8 cellular contexts compared by ENCODE assay signal in the genomic region with DNA sequence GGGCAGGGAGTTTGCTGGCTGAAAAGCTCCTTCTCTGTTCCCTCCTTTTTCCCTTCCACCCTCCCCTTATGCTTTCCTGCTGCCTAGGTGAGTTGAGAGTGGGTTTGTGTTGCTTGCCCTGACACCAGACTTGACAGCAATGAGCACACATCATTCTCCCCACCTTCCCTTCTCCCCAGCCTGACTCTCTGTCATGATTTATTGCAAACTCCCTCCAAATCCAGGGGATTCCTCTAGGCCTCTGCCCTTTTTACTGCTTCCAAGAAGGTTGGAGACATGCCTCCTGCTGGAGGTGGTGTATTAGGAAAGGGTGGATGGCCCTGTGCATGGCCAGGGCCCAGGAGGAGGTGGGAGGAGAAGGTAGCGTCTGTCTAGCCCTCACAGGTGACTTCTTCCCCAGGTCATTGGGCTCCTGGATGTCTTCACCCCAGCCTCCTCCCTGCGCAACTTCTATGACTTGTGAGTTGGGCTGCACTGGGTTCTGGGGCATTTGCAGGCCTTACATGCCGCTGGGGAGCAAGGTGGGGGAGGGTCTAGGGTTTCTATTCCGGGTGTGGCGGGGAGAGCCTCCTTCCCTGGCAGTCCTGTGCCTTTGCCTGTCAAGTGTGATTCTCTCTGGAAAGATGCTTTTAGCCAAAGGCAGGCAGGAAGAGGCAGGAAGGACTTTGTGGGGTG. TPM values are rescaled to one million over a fixed set of nuclear protein-coding genes. Genes with fewer than 3 reads are reported as not detected.
DNase-seq lines count a peak whose midpoint lies in the region; FAIRE-seq and TF ChIP-seq lines count a peak whose summit lies in the region.
"Had no signal": no experiment of that assay in that cellular context is flagged by ENCODE, and none has a peak within 500 bp of the region (broad histone marks: within the 10 kb centered on the region; RNA-seq: fewer than 3 reads in every experiment).

No MANE protein-coding gene starts in this region.

- H4K91ac ChIP-seq in H1 (replicated peaks; ENCODE audit: insufficient read length, low read length), result no peak overlapping the region

- H3K14ac ChIP-seq in H1 (ENCODE audit: insufficient read length), result no peak overlapping the region

- peak overlapping the region; percentile 93 for H3K4me2 ChIP-seq in DOHH2 (ENCODE audit: low read length)
- peak overlapping the region; percentile 86 to 89; a peak in 2 of 4 replicates for H3K4me2 ChIP-seq in H1 (ENCODE audit: insufficient read depth in 1 of 2, low read depth in 2 of 2, low read length in 2 of 2)
- peak overlapping the region; percentile 89 for H3K4me2 ChIP-seq in osteoblast (ENCODE audit: insufficient read depth, low read length)

- no peak for DNase-seq in Peyer's patch
- DNase-seq in H1 (ENCODE audit: low read depth in 1 of 2, low spot score in 2 of 2), result no peak
- no peak for DNase-seq in osteoblast (ENCODE audit: insufficient read length, low spot score, missing footprints)
- DNase-seq in ureter (ENCODE audit: low spot score), result no peak
- DNase-seq in nucleus accumbens (lab: John Stamatoyannopoulos, UW), result no peak
- DNase-seq in NCI-H2107 (lab: John Stamatoyannopoulos, UW), result no peak
- DNase-seq: NCI-H446 treated with DMSO at 0.1 percent for 48 hours had no signal

- TF ChIP-seq CTCF in DOHH2 (IDR thresholded peaks at IDR 0.05; ENCODE audit: low read depth, low read length, poor library complexity, severe bottlenecking) (no peak), Peyer's patch (IDR thresholded peaks at IDR 0.05) (no peak), H1 (IDR thresholded peaks at IDR 0.05; ENCODE audit: control extremely low read depth in 1 of 3, insufficient read depth in 1 of 3, low read depth in 1 of 3, low read length in 3 of 3) (no peak), osteoblast (IDR thresholded peaks at IDR 0.05; ENCODE audit: extremely low read depth, low read depth, low read length) (no peak)

- H3K9me2 ChIP-seq in DOHH2 (replicated peaks; ENCODE audit: control insufficient read depth, low read length), result no peaks in the 10 kb centered on the region

- FAIRE-seq in H1 (lab: Jason Lieb, UNC), result no peak

- no peak overlapping the region for H3K4ac ChIP-seq in H1 (replicated peaks; ENCODE audit: insufficient read length, low read depth, low read length)

- H3K56ac ChIP-seq in H1 (replicated peaks; ENCODE audit: insufficient read length, low read depth, low read length), result no peak overlapping the region

- no peak overlapping the region for H4K5ac ChIP-seq in H1 (ENCODE audit: insufficient read length, low read depth, low read length)

- TF ChIP-seq EP300 in H1 (IDR thresholded peaks at IDR 0.05; ENCODE audit: borderline replicate concordance in 1 of 2, low read depth in 2 of 2, low read length in 2 of 2), result no peak

- H3K27me3 ChIP-seq in DOHH2 (ENCODE audit: control insufficient read depth, low read length), result no peaks in the 10 kb centered on the region
- H3K27me3 ChIP-seq in Peyer's patch, result no peaks in the 10 kb centered on the region
- peaks cover 0 to 10% (median 3%) of the 10 kb centered on the region in 4 experiments; a peak in 4 of 7 replicates for H3K27me3 ChIP-seq in H1 (replicated peaks in 1 of 4; ENCODE audit: control insufficient read depth in 3 of 4, extremely low read depth in 1 of 4, insufficient read depth in 3 of 4, low read length in 3 of 4)
- H3K27me3 ChIP-seq in osteoblast (ENCODE audit: insufficient read depth, low read length), result no peaks in the 10 kb centered on the region

- peaks cover 9% of the 10 kb centered on the region; the same call in 1 of the 2 replicates for H3K23me2 ChIP-seq in H1 (ENCODE audit: low read depth, low read length)

- no peak for TF ChIP-seq RAD21 in H1 (IDR thresholded peaks at IDR 0.05 in 1 of 2, conservative IDR thresholded peaks at IDR 0.05 in 1 of 2; ENCODE audit: low read depth in 2 of 2, low read length in 2 of 2)

- TF ChIP-seq POLR2A in Peyer's patch (IDR thresholded peaks at IDR 0.05), result no peak
- TF ChIP-seq POLR2A in H1 (IDR thresholded peaks at IDR 0.05; ENCODE audit: control extremely low read depth in 1 of 2, low read depth in 2 of 2, low read length in 2 of 2), result no peak

- H3K36me3 ChIP-seq in DOHH2 (ENCODE audit: control insufficient read depth, low read length), result peaks cover 18% of the 10 kb centered on the region
- H3K36me3 ChIP-seq in Peyer's patch, result peaks cover 0 to 49% (median 0%) of the 10 kb centered on the region in 3 donors
- no peaks in the 10 kb centered on the region for H3K36me3 ChIP-seq in H1 (ENCODE audit: control insufficient read depth in 2 of 4, insufficient read depth in 4 of 4, low read length in 3 of 4)
- no peaks in the 10 kb centered on the region for H3K36me3 ChIP-seq in osteoblast (ENCODE audit: insufficient read depth, low read length)

- H3K23ac ChIP-seq in H1 (ENCODE audit: insufficient read length), result no peak overlapping the region

- H3K4me1 ChIP-seq in DOHH2 (ENCODE audit: control insufficient read depth, low read length) (peaks cover 55% of the 10 kb centered on the region), Peyer's patch (peaks cover 0 to 15% (median 7%) of the 10 kb centered on the region in 4 donors), H1 (replicated peaks in 1 of 4; ENCODE audit: control insufficient read depth in 3 of 4, insufficient read depth in 4 of 4, low read length in 3 of 4) (peaks cover 7 to 18% (median 15%) of the 10 kb centered on the region in 4 experiments), osteoblast (ENCODE audit: insufficient read depth, low read length) (peaks cover 31% of the 10 kb centered on the region)

- CTCF ChIA-PET in H1 (lab: Charles Lee; ENCODE audit: partially characterized antibody), result interaction anchor here (0.5 to 1.7 kb wide), 8 partner anchors 8 to 332 kb away, joined by 3 to 7 read pairs (median 4); no protein-coding TSS in a partner anchor

- POLR2A ChIA-PET in H1 (lab: Charles Lee; ENCODE audit: partially characterized antibody), result interaction anchor here (0.8 to 2.0 kb wide), 7 partner anchors 8 to 65 kb away, joined by 3 to 6 read pairs (median 5); no protein-coding TSS in a partner anchor

- H3K18ac ChIP-seq in H1 (ENCODE audit: extremely low read depth, low read length), result no peak overlapping the region

- H4K20me1 ChIP-seq in DOHH2 (ENCODE audit: control insufficient read depth, insufficient read depth, low read depth, low read length) (no peaks in the 10 kb centered on the region), H1 (replicated peaks in 1 of 2; ENCODE audit: control insufficient read depth in 1 of 2, insufficient read depth in 2 of 2, low read length in 2 of 2) (no peaks in the 10 kb centered on the region), osteoblast (ENCODE audit: insufficient read depth, low read length) (no peaks in the 10 kb centered on the region)

- H3K79me2 ChIP-seq in DOHH2 (ENCODE audit: control insufficient read depth, low read length) (peaks cover 6% of the 10 kb centered on the region; the same call in 1 of the 2 replicates), H1 (ENCODE audit: control insufficient read depth in 1 of 2, insufficient read depth in 2 of 2, low read length in 2 of 2) (no peaks in the 10 kb centered on the region), osteoblast (ENCODE audit: insufficient read depth, low read length) (peaks cover 3% of the 10 kb centered on the region)

- no peak overlapping the region for H4K8ac ChIP-seq in H1 (ENCODE audit: extremely low read depth, insufficient read depth, low read length)

- H2BK12ac ChIP-seq in H1 (ENCODE audit: low read depth, low read length), result peak overlapping the region; percentile 3; the same call in 1 of the 2 replicates

- H3K9me3 ChIP-seq in DOHH2 (ENCODE audit: control insufficient read depth, insufficient read depth, low read length), result no peaks in the 10 kb centered on the region
- H3K9me3 ChIP-seq in Peyer's patch, result no peaks in the 10 kb centered on the region
- no peaks in the 10 kb centered on the region for H3K9me3 ChIP-seq in H1 (ENCODE audit: insufficient read depth in 2 of 2, low read depth in 1 of 2, low read length in 1 of 2)
- no peaks in the 10 kb centered on the region for H3K9me3 ChIP-seq in osteoblast (ENCODE audit: low read depth, low read length)

- H2AFZ ChIP-seq in H1 (ENCODE audit: low read length), result no peak overlapping the region
- H2AFZ ChIP-seq in osteoblast (ENCODE audit: low read length), result peak overlapping the region; percentile 66

- 70% methylated on average over 5 of the region's 5 CpGs; no CpG with 5 or more reads in 1 of the 2 experiments for WGBS in H1 (ENCODE audit: extremely low coverage in 1 of 2, insufficient coverage in 1 of 2, insufficient read length in 1 of 2, insufficient replicate concordance in 2 of 2, low coverage in 1 of 2, low lambda C conversion rate in 2 of 2, missing lambda C conversion rate in 1 of 2), 2 experiments

- H3F3A ChIP-seq in DOHH2 (ENCODE audit: control insufficient read depth, insufficient read depth), result peaks cover 3% of the 10 kb centered on the region

- H3K9ac ChIP-seq in H1 (replicated peaks in 1 of 4; ENCODE audit: extremely low read depth in 1 of 4, low read depth in 3 of 4, low read length in 3 of 4), result no peak overlapping the region

- H2BK15ac ChIP-seq in H1 (ENCODE audit: low read length), result no peak overlapping the region

- H3K79me1 ChIP-seq in H1 (ENCODE audit: low read depth, low read length), result no peaks in the 10 kb centered on the region; the same call in 1 of the 2 replicates

- H2BK5ac ChIP-seq in H1 (ENCODE audit: low read depth, low read length), result 0 out of 2 replicates have a peak overlapping the region, but pooled peaks have one; percentile 3

- peak overlapping the region; percentile 84 for H3K4me3 ChIP-seq in DOHH2 (ENCODE audit: low read length)
- H3K4me3 ChIP-seq in Peyer's patch, result peak overlapping the region in 2 of 4 donors; percentile 59 to 68
- H3K4me3 ChIP-seq in H1 (ENCODE audit: extremely low read depth in 1 of 4, insufficient read depth in 2 of 4, low read depth in 3 of 4, low read length in 4 of 4), result no peak overlapping the region
- H3K4me3 ChIP-seq in osteoblast (ENCODE audit: insufficient read depth, low read length), result peak overlapping the region; percentile 73

- H2AK5ac ChIP-seq in H1 (ENCODE audit: low read depth, low read length), result no peak overlapping the region

- no peak overlapping the region for H2BK20ac ChIP-seq in H1 (ENCODE audit: low read length)

- H3K27ac ChIP-seq in DOHH2 (ENCODE audit: low read depth, low read length) (peak overlapping the region; percentile 64; the same call in 1 of the 2 replicates), Peyer's patch (peak overlapping the region; percentile 82 to 98 (median 92)), H1 (ENCODE audit: low read depth, low read length) (no peak overlapping the region), osteoblast (ENCODE audit: low read depth, low read length) (no peak overlapping the region)

- H2BK120ac ChIP-seq in H1 (replicated peaks; ENCODE audit: low read depth, low read length), result no peak overlapping the region

RNA-seq across cellular contexts. Expression of gene MAPK13, which starts 2.0 kb away (rescaled TPM):
- total RNA-seq in Peyer's patch, result 100 to 1,000 TPM in 3 of 4 donors, 10 to 100 TPM in 1; 66.0 to 149 (median 131) TPM
- 14.1 and 15.2 TPM in 2 replicates for total RNA-seq in H1 (2021; fragmentation: NEBNext Ultra II Directional; extraction: Animal tissue kit (Norgen Biotek cat#: 25700))
- polyA plus RNA-seq in H1 (2011; rRNA removed), result 10.1 and 13.5 TPM in 2 replicates
- 13.6 TPM for polyA plus RNA-seq in H1 (2011; cell fraction: cytosol; rRNA removed)
- 21.5 TPM for polyA plus RNA-seq in H1 (2011; cell fraction: nucleus; rRNA removed)
- 11.2 to 15.9 TPM (median 15.7 TPM) in 4 replicates for polyA plus RNA-seq in H1 (2012, experiment 1 of 2)
- 13.8 TPM for polyA plus RNA-seq in H1 (2012, experiment 2 of 2)
- polyA plus RNA-seq in H1 (2013, experiment 1 of 2), result 8.6 TPM
- polyA plus RNA-seq in H1 (2013, experiment 2 of 2), result 8.3 TPM
- polyA minus RNA-seq in H1 (2011; rRNA and poly(A)+ RNA removed), result 13.3 and 17.5 TPM in 2 replicates
- polyA minus RNA-seq in H1 (2011; cell fraction: cytosol; rRNA and poly(A)+ RNA removed), result 6.2 TPM
- 12.4 TPM for polyA minus RNA-seq in H1 (2011; cell fraction: nucleus; rRNA and poly(A)+ RNA removed)
- total RNA-seq in osteoblast, result 4.3 and 6.8 TPM in 2 replicates
- 70.3 TPM for total RNA-seq in ureter

Comparison
In these comparisons a context has a peak if more than half of its experiments do, and no peak if none do; other contexts are left out.
1. H3K27ac ChIP-seq: peak in DOHH2 (single experiment) and Peyer's patch (4 of 4); none in H1 (single experiment) and osteoblast (single experiment).
2. H3K4me3 ChIP-seq: peak in DOHH2 (single experiment) and osteoblast (single experiment); none in H1 (0 of 4).
3. Peak in every context shown above with its lines, with median percentiles within 50 percentile points of each other: H3K4me2 ChIP-seq.